ENCODE assay signal across 8 cellular contexts in the genomic region with DNA sequence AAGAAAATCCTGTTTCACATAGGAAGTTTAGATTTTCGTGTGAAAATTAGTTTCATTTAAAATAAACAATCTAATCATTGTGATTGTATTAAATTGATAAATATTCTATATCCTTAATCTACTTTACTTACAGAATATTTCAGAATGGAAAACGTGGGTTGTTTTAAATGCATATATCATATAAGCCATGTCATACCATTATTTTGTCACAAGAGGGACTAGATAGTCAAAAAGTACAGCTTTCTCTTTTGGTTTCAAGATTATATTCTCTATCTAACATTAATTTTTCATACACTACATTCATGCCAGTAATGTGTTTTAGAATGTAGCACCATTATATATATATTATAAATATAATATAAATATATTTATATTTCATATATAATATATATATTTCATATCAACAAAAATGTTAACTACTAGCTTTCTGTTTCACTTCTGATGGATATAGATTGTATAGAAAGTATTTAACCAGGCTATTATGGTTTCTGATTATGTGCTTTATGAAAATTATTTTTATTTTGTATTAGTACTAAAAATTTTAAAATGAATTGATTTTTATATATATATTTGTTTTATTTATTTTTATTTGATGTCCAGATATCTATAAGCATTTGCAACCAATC. TPM values are rescaled to one million over a fixed set of nuclear protein-coding genes. Genes with fewer than 3 reads are reported as not detected.
DNase-seq lines count a peak whose midpoint lies in the region; ATAC-seq, FAIRE-seq and TF ChIP-seq lines count a peak whose summit lies in the region.

No MANE protein-coding gene starts in this region.

- peak; percentile 19 to 48 (median 38) for TF ChIP-seq CTCF in gastroesophageal sphincter (IDR thresholded peaks at IDR 0.05)

- peak in 2 of 3 donors; percentile 2 to 8 for DNase-seq in CD4-positive, CD25-positive, alpha-beta regulatory T cell
- DNase-seq in GM19239 (ENCODE audit: insufficient read length, low spot score) (no peak), NCI-H460 (ENCODE audit: extremely low read depth, low read depth) (peak; percentile 6), head of caudate nucleus (no peak)
- no peak for DNase-seq in activated CD8-positive, alpha-beta memory T cell treated with anti-CD3 and anti-CD28 coated beads, Interleukin-2, amount 50 U/mL, for 4 hours
- no peak for DNase-seq in activated naive CD4-positive, alpha-beta T cell treated with anti-CD3 and anti-CD28 coated beads, Interleukin-2, amount 50 U/mL, for 72 hours (ENCODE audit: low spot score in 2 of 2)
- DNase-seq in activated naive CD4-positive, alpha-beta T cell treated with anti-CD3 and anti-CD28 coated beads, Interleukin-2, amount 50 U/mL, for 16 hours: no peak

- 17 to 18% methylated on average over 2 of the region's 2 CpGs for WGBS in gastroesophageal sphincter (ENCODE audit: low coverage in 1 of 2), 2 donors

- intact Hi-C loops in head of caudate nucleus (cut with DNase I): no loop called here

- no peak overlapping the region for H3K4me3 ChIP-seq in CD4-positive, CD25-positive, alpha-beta regulatory T cell (ENCODE audit: low read depth, low read length)
- no peak overlapping the region for H3K4me3 ChIP-seq in gastroesophageal sphincter

- TF ChIP-seq EP300 in gastroesophageal sphincter (IDR thresholded peaks at IDR 0.05): no peak

- no peaks in the 10 kb centered on the region for H3K4me1 ChIP-seq in CD4-positive, CD25-positive, alpha-beta regulatory T cell (ENCODE audit: control insufficient read depth, insufficient read depth, low read length, poor library complexity, severe bottlenecking)
- H3K4me1 ChIP-seq in gastroesophageal sphincter: no peaks in the 10 kb centered on the region

- H3K27ac Mint-ChIP-seq in CD4-positive, CD25-positive, alpha-beta regulatory T cell: no peak overlapping the region
- H3K27ac Mint-ChIP-seq in activated naive CD4-positive, alpha-beta T cell treated with anti-CD3 and anti-CD28 coated beads, Interleukin-2, amount 50 U/mL, for 72 hours: no peak overlapping the region

- H3K27me3 Mint-ChIP-seq in CD4-positive, CD25-positive, alpha-beta regulatory T cell: no peaks in the 10 kb centered on the region

- no peak overlapping the region for H3K27ac ChIP-seq in CD4-positive, CD25-positive, alpha-beta regulatory T cell (ENCODE audit: insufficient read depth, low read length, poor library complexity, severe bottlenecking)
- H3K27ac ChIP-seq in gastroesophageal sphincter: no peak overlapping the region

- peaks cover 0 to 6% (median 4%) of the 10 kb centered on the region in 4 donors for H3K4me1 Mint-ChIP-seq in CD4-positive, CD25-positive, alpha-beta regulatory T cell

- TF ChIP-seq POLR2A in gastroesophageal sphincter (IDR thresholded peaks at IDR 0.05): no peak

- no peak overlapping the region for H3K4me3 Mint-ChIP-seq in CD4-positive, CD25-positive, alpha-beta regulatory T cell

- H3K27me3 ChIP-seq in CD4-positive, CD25-positive, alpha-beta regulatory T cell (ENCODE audit: control insufficient read depth, insufficient read depth, low read length): no peaks in the 10 kb centered on the region
- H3K27me3 ChIP-seq in gastroesophageal sphincter: no peaks in the 10 kb centered on the region

- H3K36me3 ChIP-seq in CD4-positive, CD25-positive, alpha-beta regulatory T cell (ENCODE audit: control insufficient read depth, insufficient read depth, low read length): no peaks in the 10 kb centered on the region
- no peaks in the 10 kb centered on the region for H3K36me3 ChIP-seq in gastroesophageal sphincter

- no peaks in the 10 kb centered on the region for H3K9me3 ChIP-seq in CD4-positive, CD25-positive, alpha-beta regulatory T cell (ENCODE audit: control insufficient read depth in 2 of 2, low read length in 2 of 2)
- no peaks in the 10 kb centered on the region for H3K9me3 ChIP-seq in gastroesophageal sphincter

- peak; percentile 75 for FAIRE-seq in GM19239 (lab: Jason Lieb, UNC)

- no peaks in the 10 kb centered on the region for H3K9me3 Mint-ChIP-seq in CD4-positive, CD25-positive, alpha-beta regulatory T cell
- no peaks in the 10 kb centered on the region for H3K9me3 Mint-ChIP-seq in activated naive CD4-positive, alpha-beta T cell treated with anti-CD3 and anti-CD28 coated beads, Interleukin-2, amount 50 U/mL, for 72 hours

- ATAC-seq in CD4-positive, CD25-positive, alpha-beta regulatory T cell (ENCODE audit: low read depth in 2 of 2): no peak
- no peak for ATAC-seq in gastroesophageal sphincter
- ATAC-seq in activated naive CD4-positive, alpha-beta T cell treated with anti-CD3 and anti-CD28 coated beads, Interleukin-2, amount 50 U/mL, for 72 hours: no peak

- no peaks in the 10 kb centered on the region for H3K36me3 Mint-ChIP-seq in CD4-positive, CD25-positive, alpha-beta regulatory T cell
- H3K36me3 Mint-ChIP-seq in activated naive CD4-positive, alpha-beta T cell treated with anti-CD3 and anti-CD28 coated beads, Interleukin-2, amount 50 U/mL, for 72 hours: no peaks in the 10 kb centered on the region

RNA-seq across cellular contexts. Expression of a gene that starts 45.3 kb away (rescaled TPM):
- total RNA-seq in CD4-positive, CD25-positive, alpha-beta regulatory T cell: not detected
- polyA plus RNA-seq in CD4-positive, CD25-positive, alpha-beta regulatory T cell: not detected
- not detected in 2 replicates for total RNA-seq in NCI-H460 (2014; rRNA removed; shearing (Covaris generic))
- 0.14 TPM in 1 of 2 replicates, not detected in the other for polyA plus RNA-seq in NCI-H460 (2014; cell fraction: nucleus; rRNA removed)
- not detected for total RNA-seq in gastroesophageal sphincter
- total RNA-seq in activated naive CD4-positive, alpha-beta T cell treated with anti-CD3 and anti-CD28 coated beads, Interleukin-2, amount 50 U/mL, for 72 hours: not detected

Comparison
In these comparisons a context has a peak if more than half of its experiments do, and no peak if none do; other contexts are left out.
1. DNase-seq: peak in CD4-positive, CD25-positive, alpha-beta regulatory T cell (2 of 3) and NCI-H460 (single experiment); none in GM19239 (single experiment), activated CD8-positive, alpha-beta memory T cell treated with anti-CD3 and anti-CD28 coated beads, Interleukin-2, amount 50 U/mL, for 4 hours (single experiment), head of caudate nucleus (0 of 42), activated naive CD4-positive, alpha-beta T cell treated with anti-CD3 and anti-CD28 coated beads, Interleukin-2, amount 50 U/mL, for 72 hours (0 of 2) and activated naive CD4-positive, alpha-beta T cell treated with anti-CD3 and anti-CD28 coated beads, Interleukin-2, amount 50 U/mL, for 16 hours (single experiment).